ENCODE assay signal across 8 cellular contexts in the genomic region with DNA sequence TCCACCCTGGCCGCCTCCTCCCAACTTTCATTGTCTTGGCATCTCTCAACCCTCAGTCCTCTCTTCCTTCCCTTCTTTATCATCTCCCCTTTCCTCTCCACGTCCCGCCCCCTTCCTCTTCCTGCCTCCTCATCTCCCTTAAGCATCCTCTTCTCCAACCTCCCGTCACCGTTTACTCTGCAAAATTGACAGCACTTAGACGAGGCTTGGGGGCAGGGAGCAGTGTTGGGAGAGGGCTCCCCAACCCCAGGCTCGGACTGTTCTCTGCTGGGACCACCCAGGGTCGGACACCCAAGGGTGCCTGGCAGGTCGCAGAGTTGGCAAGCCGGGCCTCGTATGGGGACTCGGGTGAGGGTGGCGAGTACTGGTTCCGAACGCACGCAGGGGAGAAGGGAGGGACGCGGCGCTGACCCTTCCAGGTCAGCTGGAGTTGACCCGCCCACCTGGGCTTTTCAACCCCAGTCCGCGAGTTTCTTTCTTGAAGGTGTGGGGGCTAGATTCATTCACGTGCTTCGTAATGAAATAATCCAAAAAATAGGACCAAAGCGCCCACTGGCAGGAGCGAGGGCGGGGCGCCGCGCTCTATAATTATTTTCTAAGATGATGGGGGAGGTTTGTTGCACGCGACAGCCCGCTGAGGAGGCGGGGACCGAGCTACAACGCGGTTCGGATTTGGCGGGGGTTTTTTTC. TPM values are rescaled to one million over a fixed set of nuclear protein-coding genes. Genes with fewer than 3 reads are reported as not detected.
DNase-seq lines count a peak whose midpoint lies in the region; ATAC-seq and TF ChIP-seq lines count a peak whose summit lies in the region.

No MANE protein-coding gene starts in this region.

- peak; percentile 4 for ATAC-seq in memory B cell (ENCODE audit: low read depth)
- ATAC-seq in HG03378 (IDR thresholded peaks at IDR 0.05; ENCODE audit: unreplicated experiment), result no peak
- ATAC-seq in HG02938 (IDR thresholded peaks at IDR 0.05; ENCODE audit: unreplicated experiment), result no peak

- peak; percentile 6 to 91 (median 72) for DNase-seq in NCI-H1417 (lab: John Stamatoyannopoulos, UW)
- no peak for DNase-seq in NCI-H1417 treated with DMSO at 0.1 percent for 48 hours (lab: John Stamatoyannopoulos, UW)
- peak in 21 of 61 donors; percentile 9 to 72 (median 41) for DNase-seq in caudate nucleus (lab: John Stamatoyannopoulos, UW)
- DNase-seq in memory B cell (ENCODE audit: low spot score in 2 of 2), result no peak

- H3K4me3 Mint-ChIP-seq in memory B cell, result peak overlapping the region; percentile 97

- H3K27me3 ChIP-seq in thymus (ENCODE audit: control insufficient read depth, insufficient read depth), result peaks cover 8% of the 10 kb centered on the region

- peak overlapping the region; percentile 72 for H3K4me3 ChIP-seq in thymus (ENCODE audit: low read length)

- peaks cover 3% of the 10 kb centered on the region for H3K27me3 Mint-ChIP-seq in memory B cell

- no peaks in the 10 kb centered on the region for H3K9me3 ChIP-seq in thymus (ENCODE audit: control insufficient read depth)

- peak overlapping the region; percentile 96 for H3K27ac ChIP-seq in caudate nucleus (ENCODE audit: low read depth, low read length)
- H3K27ac ChIP-seq in thymus (ENCODE audit: low read depth), result peak overlapping the region; percentile 39

- WGBS in thymus, result 10% methylated on average over 39 of the region's 39 CpGs

- H3K36me3 Mint-ChIP-seq in memory B cell, result peaks cover 17% of the 10 kb centered on the region

- H3K9me3 Mint-ChIP-seq in memory B cell, result no peaks in the 10 kb centered on the region

- peaks cover 51% of the 10 kb centered on the region for H3K4me1 Mint-ChIP-seq in memory B cell

- peaks cover 16% of the 10 kb centered on the region for H3K36me3 ChIP-seq in thymus (ENCODE audit: control insufficient read depth, insufficient read depth)

- peaks cover 44% of the 10 kb centered on the region for H3K4me1 ChIP-seq in thymus (ENCODE audit: control insufficient read depth, insufficient read depth, low read length)

- peak overlapping the region; percentile 96 for H3K27ac Mint-ChIP-seq in memory B cell

TF ChIP-seq in PFSK-1, 5 proteins besides CTCF, POLR2A, EP300 and RAD21:
- TF ChIP-seq POLR2AphosphoS5 (IDR thresholded peaks at IDR 0.05; ENCODE audit: low read depth, low read length) (peak; percentile 49; the same call in 1 of the 2 replicates), TAF1 (IDR thresholded peaks at IDR 0.05; ENCODE audit: borderline replicate concordance, insufficient read depth, low read length) (no peak), SIN3A (IDR thresholded peaks at IDR 0.05; ENCODE audit: borderline replicate concordance, insufficient read depth, low read length) (no peak), FOXP2 (optimal IDR thresholded peaks at IDR 0.05; ENCODE audit: borderline replicate concordance, extremely low read depth, extremely low read length, insufficient read depth) (no peak)
- TF ChIP-seq, protein P1, sequence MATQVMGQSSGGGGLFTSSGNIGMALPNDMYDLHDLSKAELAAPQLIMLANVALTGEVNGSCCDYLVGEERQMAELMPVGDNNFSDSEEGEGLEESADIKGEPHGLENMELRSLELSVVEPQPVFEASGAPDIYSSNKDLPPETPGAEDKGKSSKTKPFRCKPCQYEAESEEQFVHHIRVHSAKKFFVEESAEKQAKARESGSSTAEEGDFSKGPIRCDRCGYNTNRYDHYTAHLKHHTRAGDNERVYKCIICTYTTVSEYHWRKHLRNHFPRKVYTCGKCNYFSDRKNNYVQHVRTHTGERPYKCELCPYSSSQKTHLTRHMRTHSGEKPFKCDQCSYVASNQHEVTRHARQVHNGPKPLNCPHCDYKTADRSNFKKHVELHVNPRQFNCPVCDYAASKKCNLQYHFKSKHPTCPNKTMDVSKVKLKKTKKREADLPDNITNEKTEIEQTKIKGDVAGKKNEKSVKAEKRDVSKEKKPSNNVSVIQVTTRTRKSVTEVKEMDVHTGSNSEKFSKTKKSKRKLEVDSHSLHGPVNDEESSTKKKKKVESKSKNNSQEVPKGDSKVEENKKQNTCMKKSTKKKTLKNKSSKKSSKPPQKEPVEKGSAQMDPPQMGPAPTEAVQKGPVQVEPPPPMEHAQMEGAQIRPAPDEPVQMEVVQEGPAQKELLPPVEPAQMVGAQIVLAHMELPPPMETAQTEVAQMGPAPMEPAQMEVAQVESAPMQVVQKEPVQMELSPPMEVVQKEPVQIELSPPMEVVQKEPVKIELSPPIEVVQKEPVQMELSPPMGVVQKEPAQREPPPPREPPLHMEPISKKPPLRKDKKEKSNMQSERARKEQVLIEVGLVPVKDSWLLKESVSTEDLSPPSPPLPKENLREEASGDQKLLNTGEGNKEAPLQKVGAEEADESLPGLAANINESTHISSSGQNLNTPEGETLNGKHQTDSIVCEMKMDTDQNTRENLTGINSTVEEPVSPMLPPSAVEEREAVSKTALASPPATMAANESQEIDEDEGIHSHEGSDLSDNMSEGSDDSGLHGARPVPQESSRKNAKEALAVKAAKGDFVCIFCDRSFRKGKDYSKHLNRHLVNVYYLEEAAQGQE (IDR thresholded peaks at IDR 0.05; ENCODE audit: insufficient read depth in 1 of 2, low read depth in 2 of 2, low read length in 2 of 2), result no peak

RNA-seq across cellular contexts. Expression of a gene that starts 0.8 kb away (rescaled TPM):
- 26.5 TPM for polyA plus RNA-seq in PFSK-1 (2012; ENCODE audit: insufficient read length, low read depth)
- polyA plus RNA-seq in thymus, result 36.0 TPM

RNA-seq across cellular contexts. Expression of a gene that starts 3.2 kb away (rescaled TPM):
- 3.5 TPM for polyA plus RNA-seq in PFSK-1 (2012; ENCODE audit: insufficient read length, low read depth)
- 1.0 TPM for polyA plus RNA-seq in thymus

RNA-seq across cellular contexts. Expression of a gene that starts 5.1 kb away (rescaled TPM):
- polyA plus RNA-seq in PFSK-1 (2012; ENCODE audit: insufficient read length, low read depth), result 27.5 TPM
- 165 TPM for polyA plus RNA-seq in thymus

RNA-seq across cellular contexts. Expression of a gene that starts 8.8 kb away (rescaled TPM):
- polyA plus RNA-seq in PFSK-1 (2012; ENCODE audit: insufficient read length, low read depth), result 369 TPM
- 178 TPM for polyA plus RNA-seq in thymus

RNA-seq across cellular contexts. Expression of a gene that starts 24.6 kb away (rescaled TPM):
- polyA plus RNA-seq in PFSK-1 (2012; ENCODE audit: insufficient read length, low read depth), result 55.1 TPM
- 82.5 TPM for polyA plus RNA-seq in thymus

Comparison
In these comparisons a context has a peak if more than half of its experiments do, and no peak if none do; other contexts are left out.
1. DNase-seq: peak in NCI-H1417 (3 of 3); none in NCI-H1417 treated with DMSO at 0.1 percent for 48 hours (single experiment) and memory B cell (0 of 2).